Comparison of ENCODE assay signal across 16 cellular contexts in genomic region chr2:189060096-189060642, GRCh38.
"Had no signal": no experiment of that assay in that cellular context is flagged by ENCODE, and none has a peak within 500 bp of the region (broad histone marks: within the 10 kb centered on the region; RNA-seq: fewer than 3 reads in every experiment).

No MANE protein-coding gene starts in this region.

- H3K9me3 ChIP-seq: colonic mucosa, heart left ventricle, ovary, thyroid gland had no signal

- H3K27ac ChIP-seq: cardiac muscle cell, colonic mucosa, heart left ventricle, ovary, thyroid gland, VCaP had no signal

- H3K4me1 Mint-ChIP-seq: activated CD4-positive, alpha-beta memory T cell treated with anti-CD3 and anti-CD28 coated beads, Interleukin-2, amount 10 ng/mL, durations not matched to agents 7 days and 5 days; activated CD4-positive, alpha-beta T cell treated with anti-CD3 and anti-CD28 coated beads for 36 hours; activated naive CD8-positive, alpha-beta T cell treated with anti-CD3 and anti-CD28 coated beads, Interleukin-2, amount 10 ng/mL, durations not matched to agents 7 days and 5 days had no signal

- H3K27me3 ChIP-seq: cardiac muscle cell, colonic mucosa, heart left ventricle, ovary, thyroid gland had no signal

- H3K27me3 Mint-ChIP-seq: activated CD4-positive, alpha-beta memory T cell treated with anti-CD3 and anti-CD28 coated beads, Interleukin-2, amount 10 ng/mL, durations not matched to agents 7 days and 5 days; activated CD4-positive, alpha-beta T cell treated with anti-CD3 and anti-CD28 coated beads for 36 hours; activated naive CD8-positive, alpha-beta T cell treated with anti-CD3 and anti-CD28 coated beads, Interleukin-2, amount 10 ng/mL, durations not matched to agents 7 days and 5 days had no signal

- H3K4me3 Mint-ChIP-seq: activated CD4-positive, alpha-beta memory T cell treated with anti-CD3 and anti-CD28 coated beads, Interleukin-2, amount 10 ng/mL, durations not matched to agents 7 days and 5 days; activated CD4-positive, alpha-beta T cell treated with anti-CD3 and anti-CD28 coated beads for 36 hours; activated naive CD8-positive, alpha-beta T cell treated with anti-CD3 and anti-CD28 coated beads, Interleukin-2, amount 10 ng/mL, durations not matched to agents 7 days and 5 days; activated T-cell treated with anti-CD3 and anti-CD28 coated beads, Interleukin-2, amount 50 U/mL, for 72 hours had no signal

- H3K27ac Mint-ChIP-seq: activated CD4-positive, alpha-beta memory T cell treated with anti-CD3 and anti-CD28 coated beads, Interleukin-2, amount 10 ng/mL, durations not matched to agents 7 days and 5 days; activated CD4-positive, alpha-beta T cell treated with anti-CD3 and anti-CD28 coated beads for 36 hours; activated naive CD8-positive, alpha-beta T cell treated with anti-CD3 and anti-CD28 coated beads, Interleukin-2, amount 10 ng/mL, durations not matched to agents 7 days and 5 days; activated T-cell treated with anti-CD3 and anti-CD28 coated beads, Interleukin-2, amount 50 U/mL, for 72 hours had no signal

- H3K4me1 ChIP-seq: colonic mucosa, heart left ventricle, thyroid gland had no signal

- H3K9me3 Mint-ChIP-seq: activated CD4-positive, alpha-beta memory T cell treated with anti-CD3 and anti-CD28 coated beads, Interleukin-2, amount 10 ng/mL, durations not matched to agents 7 days and 5 days; activated naive CD8-positive, alpha-beta T cell treated with anti-CD3 and anti-CD28 coated beads, Interleukin-2, amount 10 ng/mL, durations not matched to agents 7 days and 5 days; activated T-cell treated with anti-CD3 and anti-CD28 coated beads, Interleukin-2, amount 50 U/mL, for 72 hours had no signal

- DNase-seq: activated CD4-positive, alpha-beta memory T cell treated with anti-CD3 and anti-CD28 coated beads, Interleukin-2, amount 10 ng/mL, durations not matched to agents 7 days and 5 days; activated CD4-positive, alpha-beta T cell treated with anti-CD3 and anti-CD28 coated beads for 36 hours; activated gamma-delta T cell treated with Interleukin-2 at 50 U/mL for 16 hours; activated naive CD8-positive, alpha-beta T cell treated with anti-CD3 and anti-CD28 coated beads, Interleukin-2, amount 10 ng/mL, durations not matched to agents 7 days and 5 days; activated T-cell treated with anti-CD3 and anti-CD28 coated beads, Interleukin-2, amount 50 U/mL, for 72 hours; aorta; colonic mucosa; heart left ventricle; islet precursor cell; left ventricle myocardium superior; ovary; thyroid gland had no signal

- H3K4me3 ChIP-seq: cardiac muscle cell, colonic mucosa, heart left ventricle, ovary, thyroid gland had no signal

- H3K36me3 Mint-ChIP-seq: activated naive CD8-positive, alpha-beta T cell treated with anti-CD3 and anti-CD28 coated beads, Interleukin-2, amount 10 ng/mL, durations not matched to agents 7 days and 5 days had no signal

- ATAC-seq: activated CD4-positive, alpha-beta T cell treated with anti-CD3 and anti-CD28 coated beads for 36 hours; activated T-cell treated with anti-CD3 and anti-CD28 coated beads, Interleukin-2, amount 50 U/mL, for 72 hours; heart left ventricle; left ventricle myocardium superior had no signal

- H3K36me3 ChIP-seq: cardiac muscle cell, colonic mucosa, ovary, thyroid gland had no signal

- FAIRE-seq: frontal cortex, urothelium cell line had no signal
